8 cellular contexts compared by ENCODE assay signal in genomic region chr20:54199721-54200176, GRCh38. TPM values are rescaled to one million over a fixed set of nuclear protein-coding genes. Genes with fewer than 3 reads are reported as not detected.
DNase-seq lines count a peak whose midpoint lies in the region; ATAC-seq and TF ChIP-seq lines count a peak whose summit lies in the region.

No MANE protein-coding gene starts in this region.

- intact Hi-C loops in activated CD8-positive, alpha-beta T cell treated with anti-CD3 and anti-CD28 coated beads for 36 hours (cut with micrococcal nuclease), result loop anchor here (2.0 kb wide), 2 partner anchors 97 to 103 kb away; no protein-coding TSS in a partner anchor

- no peak overlapping the region for H3K4me3 ChIP-seq in effector memory CD4-positive, alpha-beta T cell (ENCODE audit: insufficient read depth, low read depth, low read length, poor library complexity, severe bottlenecking)

- H3K27ac Mint-ChIP-seq in activated CD8-positive, alpha-beta T cell treated with anti-CD3 and anti-CD28 coated beads for 36 hours, result no peak overlapping the region
- H3K27ac Mint-ChIP-seq in memory B cell, result no peak overlapping the region

- ATAC-seq in HG03378 (IDR thresholded peaks at IDR 0.05; ENCODE audit: unreplicated experiment) (peak; percentile 51), memory B cell (ENCODE audit: low read depth) (peak; percentile 43), HG02610 (IDR thresholded peaks at IDR 0.05; ENCODE audit: unreplicated experiment) (no peak)
- peak; percentile 76 for ATAC-seq in activated CD8-positive, alpha-beta T cell treated with anti-CD3 and anti-CD28 coated beads for 36 hours

- CTCF ChIA-PET in activated CD8-positive, alpha-beta T cell treated with anti-CD3 and anti-CD28 coated beads for 36 hours (lab: Charles Lee), result interaction anchor here (0.6 to 5.5 kb wide), 35 partner anchors 9 to 620 kb away, joined by 3 to 130 read pairs (median 4); partner anchors contain the start of gene PFDN4

- no peaks in the 10 kb centered on the region for H3K36me3 ChIP-seq in effector memory CD4-positive, alpha-beta T cell (ENCODE audit: control insufficient read depth, insufficient read depth, low read length)

- H3K9me3 ChIP-seq in effector memory CD4-positive, alpha-beta T cell (ENCODE audit: control insufficient read depth, low read length), result no peaks in the 10 kb centered on the region

- no peaks in the 10 kb centered on the region for H3K9me3 Mint-ChIP-seq in activated CD8-positive, alpha-beta T cell treated with anti-CD3 and anti-CD28 coated beads for 36 hours
- H3K9me3 Mint-ChIP-seq in memory B cell, result no peaks in the 10 kb centered on the region

- no peaks in the 10 kb centered on the region for H3K4me1 Mint-ChIP-seq in activated CD8-positive, alpha-beta T cell treated with anti-CD3 and anti-CD28 coated beads for 36 hours (ENCODE audit: low read depth)
- H3K4me1 Mint-ChIP-seq in memory B cell, result peaks cover 15% of the 10 kb centered on the region

- H3K4me1 ChIP-seq in effector memory CD4-positive, alpha-beta T cell (ENCODE audit: control insufficient read depth, insufficient read depth, low read length, poor library complexity, severe bottlenecking), result no peaks in the 10 kb centered on the region

- peaks cover 3% of the 10 kb centered on the region for H3K27me3 Mint-ChIP-seq in activated CD8-positive, alpha-beta T cell treated with anti-CD3 and anti-CD28 coated beads for 36 hours
- peaks cover 2% of the 10 kb centered on the region for H3K27me3 Mint-ChIP-seq in memory B cell

- H3K4me3 Mint-ChIP-seq in activated CD8-positive, alpha-beta T cell treated with anti-CD3 and anti-CD28 coated beads for 36 hours, result no peak overlapping the region
- H3K4me3 Mint-ChIP-seq in memory B cell, result no peak overlapping the region

- no peaks in the 10 kb centered on the region for H3K27me3 ChIP-seq in effector memory CD4-positive, alpha-beta T cell (replicated peaks; ENCODE audit: control insufficient read depth, insufficient read depth, low read length, poor library complexity, severe bottlenecking)

- no peaks in the 10 kb centered on the region for H3K36me3 Mint-ChIP-seq in activated CD8-positive, alpha-beta T cell treated with anti-CD3 and anti-CD28 coated beads for 36 hours (ENCODE audit: low read depth)
- no peaks in the 10 kb centered on the region for H3K36me3 Mint-ChIP-seq in memory B cell

- DNase-seq in ELR (ENCODE audit: low read depth), result peak; percentile 80
- peak; percentile 46 for DNase-seq in NCI-H82 treated with DMSO at 0.1 percent for 48 hours (lab: John Stamatoyannopoulos, UW; ENCODE audit: unreplicated experiment)
- peak; percentile 81 for DNase-seq in activated CD8-positive, alpha-beta T cell treated with anti-CD3 and anti-CD28 coated beads for 36 hours
- peak; percentile 32 to 45 (median 39) for DNase-seq in effector memory CD4-positive, alpha-beta T cell
- DNase-seq in memory B cell (ENCODE audit: low spot score in 2 of 2), result peak; percentile 64 to 67
- DNase-seq in stimulated activated CD8-positive, alpha-beta memory T cell treated with anti-CD3 and anti-CD28 coated beads, Interleukin-2, amount 100 ng/mL, for 1 hour (ENCODE audit: low read depth in 2 of 2), result peak; percentile 47 to 57

- no peak overlapping the region for H3K27ac ChIP-seq in effector memory CD4-positive, alpha-beta T cell (ENCODE audit: insufficient read depth, low read length, poor library complexity, severe bottlenecking)

- TF ChIP-seq CTCF in activated CD8-positive, alpha-beta T cell treated with anti-CD3 and anti-CD28 coated beads for 36 hours (IDR thresholded peaks at IDR 0.05), result peak; percentile 93

- POLR2A ChIA-PET in activated CD8-positive, alpha-beta T cell treated with anti-CD3 and anti-CD28 coated beads for 36 hours (lab: Charles Lee), result interaction anchor here (0.7 to 2.0 kb wide), 2 partner anchors 8 to 93 kb away, joined by 3 to 6 read pairs; no protein-coding TSS in a partner anchor

RNA-seq across cellular contexts. Expression of gene PFDN4, which starts 8.1 kb away (rescaled TPM):
- 10 to 100 TPM; 31.1 to 37.4 TPM for total RNA-seq in activated CD8-positive, alpha-beta T cell treated with anti-CD3 and anti-CD28 coated beads for 36 hours

RNA-seq across cellular contexts. Expression of gene CYP24A1, which starts 26.0 kb away (rescaled TPM):
- not detected for total RNA-seq in activated CD8-positive, alpha-beta T cell treated with anti-CD3 and anti-CD28 coated beads for 36 hours
